In the genomic region with DNA sequence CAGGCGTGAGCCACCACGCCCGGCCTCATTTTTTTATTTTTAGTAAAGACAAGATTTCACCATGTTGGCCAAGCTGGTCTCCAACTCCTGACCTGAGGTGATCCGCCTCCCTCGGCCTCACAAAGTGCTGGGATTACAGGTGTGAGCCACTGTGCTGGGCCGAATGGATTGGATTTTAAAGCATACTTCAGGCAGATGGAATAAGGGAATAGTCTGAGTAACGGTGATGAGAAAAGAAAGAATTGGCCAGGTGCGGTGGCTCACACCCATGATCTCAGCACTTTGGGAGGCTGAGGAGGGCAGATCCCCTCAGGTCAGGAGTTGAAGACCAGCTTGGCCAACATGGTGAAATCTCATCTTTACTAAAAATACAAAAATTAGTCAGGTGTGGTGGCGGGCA, we compare ENCODE assay signal across 28 cellular contexts. TPM values are rescaled to one million over a fixed set of nuclear protein-coding genes. Genes with fewer than 3 reads are reported as not detected.
DNase-seq lines count a peak whose midpoint lies in the region; TF ChIP-seq lines count a peak whose summit lies in the region.
"Had no signal": no experiment of that assay in that cellular context is flagged by ENCODE, and none has a peak within 500 bp of the region (broad histone marks: within the 10 kb centered on the region; RNA-seq: fewer than 3 reads in every experiment).

No MANE protein-coding gene starts in this region.

- H3K27ac ChIP-seq in BLaER1 treated with 17β-estradiol and CSF1 and Interleukin-3, amounts not matched to agents 10 nM and 100 nM, result peak overlapping the region in 2 of 11 experiments; percentile 5 to 89; a peak in 1 of 22 replicates
- H3K27ac ChIP-seq in trophoblast cell (ENCODE audit: low read depth, low read length) (no peak overlapping the region), stomach (no peak overlapping the region)
- H3K27ac ChIP-seq: C4-2B, KMS-11, SJSA1 had no signal

- no peak overlapping the region for H3K4me3 Mint-ChIP-seq in Caco-2 (ENCODE audit: unreplicated experiment)
- H3K4me3 Mint-ChIP-seq in dendritic cell treated with granulocyte-macrophage colony-stimulating factor and Interleukin-4, amounts not matched to agents 40 ng/mL and 50 ng/mL, for 4 days, result no peak overlapping the region
- H3K4me3 Mint-ChIP-seq in endothelial cell (ENCODE audit: unreplicated experiment), result no peak overlapping the region

- peaks cover 25 to 35% (median 30%) of the 10 kb centered on the region in 10 experiments for H3K4me1 ChIP-seq in BLaER1 treated with 17β-estradiol and CSF1 and Interleukin-3, amounts not matched to agents 10 nM and 100 nM
- H3K4me1 ChIP-seq in Caco-2, result peaks cover 37% of the 10 kb centered on the region
- H3K4me1 ChIP-seq in trophoblast cell (ENCODE audit: control insufficient read depth in 1 of 2, insufficient read depth in 2 of 2, low read length in 2 of 2), result peaks cover 0 to under 1% of the 10 kb centered on the region in 2 experiments
- peaks cover 18 to 36% (median 28%) of the 10 kb centered on the region in 4 donors for H3K4me1 ChIP-seq in stomach
- H3K4me1 ChIP-seq: SJSA1 had no signal

- no peaks in the 10 kb centered on the region for H3K9me3 ChIP-seq in BLaER1 treated with 17β-estradiol and CSF1 and Interleukin-3, amounts not matched to agents 10 nM and 100 nM (replicated peaks in 1 of 11)
- no peaks in the 10 kb centered on the region for H3K9me3 ChIP-seq in Caco-2
- H3K9me3 ChIP-seq in trophoblast cell (ENCODE audit: insufficient read depth, low read depth, low read length), result no peaks in the 10 kb centered on the region
- H3K9me3 ChIP-seq in stomach, result no peaks in the 10 kb centered on the region
- H3K9me3 ChIP-seq: SJSA1 had no signal

- POLR2A ChIA-PET in Caco-2 (lab: Charles Lee), result interaction anchor here (0.9 kb wide), 1 partner anchor 177 kb away, joined by 3 read pairs; a partner anchor contains a TSS

- no peak for TF ChIP-seq CTCF in Caco-2 (IDR thresholded peaks at IDR 0.05; ENCODE audit: insufficient read depth in 1 of 2, low read depth in 1 of 2, low read length in 1 of 2, severe bottlenecking in 1 of 2, unreplicated experiment in 1 of 2)
- no peak for TF ChIP-seq CTCF in stomach (IDR thresholded peaks at IDR 0.05)
- TF ChIP-seq CTCF in endothelial cell (IDR thresholded peaks at IDR 0.05; ENCODE audit: unreplicated experiment), result no peak

- H3K9me3 Mint-ChIP-seq in Caco-2 (ENCODE audit: unreplicated experiment) (no peaks in the 10 kb centered on the region), endothelial cell (ENCODE audit: unreplicated experiment) (no peaks in the 10 kb centered on the region)
- H3K9me3 Mint-ChIP-seq in dendritic cell treated with granulocyte-macrophage colony-stimulating factor and Interleukin-4, amounts not matched to agents 40 ng/mL and 50 ng/mL, for 4 days, result no peaks in the 10 kb centered on the region
- H3K9me3 Mint-ChIP-seq: CD8-positive, alpha-beta memory T cell had no signal

- H3K4me1 Mint-ChIP-seq in Caco-2 (ENCODE audit: low read depth, unreplicated experiment) (peaks cover 26% of the 10 kb centered on the region), endothelial cell (ENCODE audit: unreplicated experiment) (peaks cover 10% of the 10 kb centered on the region)
- H3K4me1 Mint-ChIP-seq in dendritic cell treated with granulocyte-macrophage colony-stimulating factor and Interleukin-4, amounts not matched to agents 40 ng/mL and 50 ng/mL, for 4 days (ENCODE audit: low read depth), result peaks cover 30% of the 10 kb centered on the region

- H3K36me3 ChIP-seq in BLaER1 treated with 17β-estradiol and CSF1 and Interleukin-3, amounts not matched to agents 10 nM and 100 nM, result peaks cover 0 to 9% (median 1%) of the 10 kb centered on the region in 11 experiments; a peak in 4 of 22 replicates
- no peaks in the 10 kb centered on the region for H3K36me3 ChIP-seq in Caco-2 (ENCODE audit: control insufficient read depth, insufficient read depth, low read length)
- no peaks in the 10 kb centered on the region for H3K36me3 ChIP-seq in trophoblast cell (ENCODE audit: control insufficient read depth in 1 of 2, insufficient read depth in 2 of 2, low read length in 2 of 2)
- no peaks in the 10 kb centered on the region for H3K36me3 ChIP-seq in stomach

- H3K27me3 Mint-ChIP-seq in Caco-2 (ENCODE audit: insufficient read depth, unreplicated experiment) (no peaks in the 10 kb centered on the region), endothelial cell (ENCODE audit: unreplicated experiment) (peaks cover 5% of the 10 kb centered on the region)
- H3K27me3 Mint-ChIP-seq in dendritic cell treated with granulocyte-macrophage colony-stimulating factor and Interleukin-4, amounts not matched to agents 40 ng/mL and 50 ng/mL, for 4 days, result no peaks in the 10 kb centered on the region

- H4K12ac ChIP-seq in trophoblast cell (ENCODE audit: low read depth, low read length), result no peak overlapping the region

- peaks cover 8% of the 10 kb centered on the region for H3K79me1 ChIP-seq in trophoblast cell (ENCODE audit: low read length)

- peaks cover 15 to 23% (median 18%) of the 10 kb centered on the region in 11 experiments; a peak in 21 of 22 replicates for H4K20me1 ChIP-seq in BLaER1 treated with 17β-estradiol and CSF1 and Interleukin-3, amounts not matched to agents 10 nM and 100 nM

- WGBS in trophoblast cell (ENCODE audit: extremely low coverage, insufficient coverage, insufficient read length), result no CpG with 5 or more reads among the region's 9 CpGs
- 93 to 97% (median 94%) methylated on average over 9 of the region's 9 CpGs for WGBS in stomach, 5 donors

- H2AFZ ChIP-seq in trophoblast cell (ENCODE audit: insufficient read depth, low read length, poor library complexity), result no peak overlapping the region

- no peak overlapping the region for H3K9ac ChIP-seq in BLaER1 treated with 17β-estradiol and CSF1 and Interleukin-3, amounts not matched to agents 10 nM and 100 nM
- H3K9ac ChIP-seq in trophoblast cell (ENCODE audit: low read length), result no peak overlapping the region
- H3K9ac ChIP-seq: KMS-11 had no signal

- H4K8ac ChIP-seq in trophoblast cell (ENCODE audit: low read depth, low read length), result no peak overlapping the region

- H2BK120ac ChIP-seq in trophoblast cell (ENCODE audit: insufficient read depth, low read length, poor library complexity), result no peak overlapping the region

- no peaks in the 10 kb centered on the region for H3K27me3 ChIP-seq in BLaER1 treated with 17β-estradiol and CSF1 and Interleukin-3, amounts not matched to agents 10 nM and 100 nM
- H3K27me3 ChIP-seq in Caco-2 (replicated peaks; ENCODE audit: control insufficient read depth, insufficient read depth, low read length) (no peaks in the 10 kb centered on the region), trophoblast cell (ENCODE audit: insufficient read depth, low read length) (no peaks in the 10 kb centered on the region), stomach (no peaks in the 10 kb centered on the region)
- H3K27me3 ChIP-seq: SJSA1 had no signal

- no peak overlapping the region for H3K4me3 ChIP-seq in BLaER1 treated with 17β-estradiol and CSF1 and Interleukin-3, amounts not matched to agents 10 nM and 100 nM
- no peak overlapping the region for H3K4me3 ChIP-seq in Caco-2 (ENCODE audit: low read depth, low read length)
- no peak overlapping the region for H3K4me3 ChIP-seq in trophoblast cell (ENCODE audit: low read depth, low read length)
- H3K4me3 ChIP-seq in stomach, result no peak overlapping the region
- H3K4me3 ChIP-seq: SJSA1 had no signal

- H3K4me2 ChIP-seq in BLaER1 treated with 17β-estradiol and CSF1 and Interleukin-3, amounts not matched to agents 10 nM and 100 nM, result peak overlapping the region in 6 of 11 experiments; percentile 85 to 97 (median 92); a peak in 8 of 22 replicates
- H3K4me2 ChIP-seq in trophoblast cell (ENCODE audit: low read length), result no peak overlapping the region
- H3K4me2 ChIP-seq: KMS-11 had no signal

- peak overlapping the region; percentile 11 for H4K91ac ChIP-seq in trophoblast cell (ENCODE audit: low read depth, low read length)

- CTCF ChIA-PET in Caco-2 (lab: Charles Lee), result no interaction called here

- no peak overlapping the region for H3K14ac ChIP-seq in trophoblast cell (ENCODE audit: low read length)

- H3K23ac ChIP-seq in trophoblast cell (ENCODE audit: low read length), result no peak overlapping the region

- BruUV-seq in Caco-2 (replicated peaks; lab: Mats Ljungman, UMichigan), result no TSS peak

- H2BK12ac ChIP-seq in trophoblast cell (ENCODE audit: low read length), result no peak overlapping the region

- peaks cover 12% of the 10 kb centered on the region for H3K79me2 ChIP-seq in trophoblast cell (ENCODE audit: control insufficient read depth, insufficient read depth, low read length, poor library complexity)

- in situ Hi-C loops in KBM-7 (cut with MboI; ENCODE audit: low pct_unique_long_range_greater_than_20kb, low sequenced_read_pairs), result no loop called here

- H3K27ac Mint-ChIP-seq in Caco-2 (ENCODE audit: unreplicated experiment), result peak overlapping the region; percentile 87
- peak overlapping the region; percentile 61 for H3K27ac Mint-ChIP-seq in dendritic cell treated with granulocyte-macrophage colony-stimulating factor and Interleukin-4, amounts not matched to agents 40 ng/mL and 50 ng/mL, for 4 days
- no peak overlapping the region for H3K27ac Mint-ChIP-seq in endothelial cell (ENCODE audit: unreplicated experiment)

- H2BK5ac ChIP-seq in trophoblast cell (ENCODE audit: low read depth, low read length, poor library complexity), result no peak overlapping the region

- H3K36me3 Mint-ChIP-seq in Caco-2 (ENCODE audit: insufficient read depth, unreplicated experiment), result no peaks in the 10 kb centered on the region
- peaks cover 18% of the 10 kb centered on the region for H3K36me3 Mint-ChIP-seq in dendritic cell treated with granulocyte-macrophage colony-stimulating factor and Interleukin-4, amounts not matched to agents 40 ng/mL and 50 ng/mL, for 4 days (ENCODE audit: low read depth)
- peaks cover 4% of the 10 kb centered on the region for H3K36me3 Mint-ChIP-seq in endothelial cell (ENCODE audit: low read depth, unreplicated experiment)

- DNase-seq in Caco-2 (peak in 1 of 2 experiments; percentile 23), trophoblast cell (peak; percentile 81 to 83), KBM-7 (no peak), stomach (no peak), endothelial cell (ENCODE audit: low spot score) (no peak)
- DNase-seq: Calu3; CD8-positive, alpha-beta memory T cell; DMS153; DND-41; IMR-90; MM.1S; NCI-H1417; NCI-H1694; NCI-H2029 treated with DMSO at 0.1 percent for 48 hours; NCI-H446 treated with DMSO at 0.1 percent for 48 hours; NCI-H526; NCI-H82; NK-92 treated with Interleukin-12 subunit alpha and Interleukin-12 subunit beta, amount 100 ng/mL, for 24 hours; PC-3 had no signal

- H3K18ac ChIP-seq in trophoblast cell (ENCODE audit: low read length), result no peak overlapping the region

- H3K4ac ChIP-seq in trophoblast cell (ENCODE audit: low read depth, low read length), result no peak overlapping the region

- no peak for TF ChIP-seq POLR2A in stomach (IDR thresholded peaks at IDR 0.05)

- intact Hi-C loops in Caco-2 (cut with micrococcal nuclease; ENCODE audit: unreplicated experiment) (loop anchor here (10.0 kb wide), 1 partner anchor 111 kb away; a partner anchor contains a TSS), stomach (cut with DNase I; ENCODE audit: low total_unique reads) (no loop called here)
- intact Hi-C loops in dendritic cell treated with granulocyte-macrophage colony-stimulating factor and Interleukin-4, amounts not matched to agents 40 ng/mL and 50 ng/mL, for 4 days (cut with micrococcal nuclease), result no loop called here

- TF ChIP-seq EP300 in stomach (IDR thresholded peaks at IDR 0.05), result no peak

- no peak overlapping the region for H2AK5ac ChIP-seq in trophoblast cell (ENCODE audit: low read length)

RNA-seq across cellular contexts. Expression of a gene that starts 2.1 kb away (rescaled TPM):
- total RNA-seq in Caco-2 (2022) (52.7 and 53.5 TPM in 2 replicates), stomach (10 to 100 TPM in 4 of 5 donors, 1 to 10 TPM in 1; 1.4 to 13.8 (median 11.7) TPM), endothelial cell (ENCODE audit: unreplicated experiment) (47.5 TPM)
- 23.5 and 23.9 TPM in 2 replicates for polyA plus RNA-seq in trophoblast cell (2013)
- 1 to 10 TPM; 2.7 to 4.2 (median 3.0) TPM for polyA plus RNA-seq in stomach

RNA-seq across cellular contexts. Expression of a gene that starts 18.8 kb away (rescaled TPM):
- 9.6 and 10.0 TPM in 2 replicates for total RNA-seq in Caco-2 (2022)
- polyA plus RNA-seq in trophoblast cell (2013), result not detected in 2 replicates
- 100 to 1,000 TPM in 1 of 5 donors, 10 to 100 TPM in 1, 1 to 10 TPM in 2, not detected in 1; 3.3 to 130 (median 9.5) TPM for total RNA-seq in stomach
- 1 to 10 TPM in 2 of 3 donors, under 1 TPM in 1; 0.13 to 2.4 (median 2.1) TPM for polyA plus RNA-seq in stomach
- total RNA-seq in endothelial cell (ENCODE audit: unreplicated experiment), result not detected
- total RNA-seq: A673, Calu3, H1, IMR-90, Right ventricle myocardium inferior, RPMI7951, SJSA1 had no signal
- polyA plus RNA-seq: CD8-positive, alpha-beta memory T cell; IMR-90 had no signal

RNA-seq across cellular contexts. Expression of a gene that starts 35.5 kb away (rescaled TPM):
- 7.2 and 8.0 TPM in 2 replicates for total RNA-seq in Caco-2 (2022)
- polyA plus RNA-seq in trophoblast cell (2013), result 4.6 and 5.0 TPM in 2 replicates
- total RNA-seq in stomach, result 100 to 1,000 TPM in 1 of 5 donors, 10 to 100 TPM in 3, 1 to 10 TPM in 1; 7.0 to 101 (median 17.9) TPM
- 10 to 100 TPM in 1 of 3 donors, 1 to 10 TPM in 2; 3.8 to 10.4 (median 4.8) TPM for polyA plus RNA-seq in stomach
- 12.3 TPM for total RNA-seq in endothelial cell (ENCODE audit: unreplicated experiment)

RNA-seq across cellular contexts. Expression of a gene that starts 55.2 kb away (rescaled TPM):
- total RNA-seq in Caco-2 (2022), result 0.18 TPM in 1 of 2 replicates, not detected in the other
- polyA plus RNA-seq in trophoblast cell (2013), result 0.06 and 0.08 TPM in 2 replicates
- total RNA-seq in stomach, result under 1 TPM in 1 of 5 donors, not detected in 4; 0.37 TPM
- under 1 TPM in 2 of 3 donors, not detected in 1; 0.06 to 0.10 TPM for polyA plus RNA-seq in stomach
- 0.10 TPM for total RNA-seq in endothelial cell (ENCODE audit: unreplicated experiment)
- total RNA-seq: A673, Calu3 had no signal
- polyA plus RNA-seq: CD8-positive, alpha-beta memory T cell had no signal

Comparison
In these comparisons a context has a peak if more than half of its experiments do, and no peak if none do; other contexts are left out.
1. DNase-seq: peak in trophoblast cell (2 of 2); none in KBM-7 (single experiment), stomach (single experiment) and endothelial cell (single experiment).